ENCODE assay signal across 7 cellular contexts in the genomic region with DNA sequence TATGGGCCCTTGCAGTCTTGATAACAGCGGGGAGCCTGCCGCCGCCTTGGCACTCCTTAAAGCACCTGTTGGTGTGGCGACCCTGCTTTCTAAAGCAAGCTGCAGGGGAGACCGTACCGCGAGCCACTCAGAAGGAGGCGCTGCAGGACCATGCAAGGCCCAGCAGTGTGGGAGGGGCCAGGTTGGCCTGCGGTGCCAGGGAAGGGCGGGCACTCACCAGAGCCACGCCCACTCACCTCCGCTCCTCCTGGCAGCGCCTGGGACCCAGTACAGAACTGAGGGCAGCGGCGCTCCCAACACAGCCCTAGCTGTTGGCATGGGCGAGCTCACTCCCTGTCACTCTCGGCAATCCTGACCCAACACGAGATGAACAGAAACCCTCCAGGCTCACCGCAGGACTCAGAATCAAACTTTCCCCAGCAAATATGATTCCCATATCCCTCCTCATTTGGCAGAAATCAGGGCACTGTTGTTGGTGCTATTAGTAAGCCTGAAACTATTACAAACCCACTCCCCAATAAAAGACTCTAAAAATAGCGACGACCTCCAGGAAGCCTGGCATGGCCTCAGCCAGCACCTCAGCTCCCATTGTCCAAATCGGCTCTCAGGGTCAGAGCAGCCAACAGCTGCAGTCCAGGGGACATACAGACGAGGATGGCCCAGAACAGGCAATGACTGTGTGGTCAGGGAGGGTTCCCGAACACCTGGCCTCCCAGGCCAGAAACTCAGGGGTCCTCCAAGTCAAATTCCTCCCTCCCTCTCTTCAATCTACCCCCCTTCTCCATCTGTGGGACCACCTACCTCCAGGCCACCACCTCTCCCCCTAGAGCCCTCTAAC.
DNase-seq lines count a peak whose midpoint lies in the region; ATAC-seq and TF ChIP-seq lines count a peak whose summit lies in the region.

No MANE protein-coding gene starts in this region.

- H3K9me3 ChIP-seq in T-helper 17 cell (ENCODE audit: control insufficient read depth, low read length, poor library complexity, severe bottlenecking) (no peaks in the 10 kb centered on the region), adrenal gland (replicated peaks in 1 of 3) (no peaks in the 10 kb centered on the region)

- no peaks in the 10 kb centered on the region for H3K27me3 Mint-ChIP-seq in T-helper 17 cell

- H3K27ac Mint-ChIP-seq in T-helper 17 cell: peak overlapping the region; percentile 86

- TF ChIP-seq POLR2A in adrenal gland (IDR thresholded peaks at IDR 0.05): peak in 1 of 2 donors; percentile 39

- no peak overlapping the region for H3K4me3 ChIP-seq in adrenal gland

- peaks cover 19% of the 10 kb centered on the region for H3K4me1 Mint-ChIP-seq in T-helper 17 cell

- 37 to 61% (median 48%) methylated on average over 8 to 24 of the region's 24 CpGs for WGBS in adrenal gland, 4 donors

- intact Hi-C loops in adrenal gland (cut with DNase I): loop anchor here in 1 of 2 donors (2.0 kb wide), 1 partner anchor 106 kb away; no protein-coding TSS in a partner anchor

- peak overlapping the region in 1 of 5 donors; percentile 51 for H3K27ac ChIP-seq in adrenal gland

- peaks cover 0 to 64% of the 10 kb centered on the region in 2 donors for H3K36me3 ChIP-seq in adrenal gland (replicated peaks in 1 of 2)

- peak; percentile 72 for TF ChIP-seq CTCF in GM12874 (IDR thresholded peaks at IDR 0.05; ENCODE audit: insufficient read depth, low read depth, low read length)
- peak in 5 of 6 experiments; percentile 67 to 95 (median 86) for TF ChIP-seq CTCF in adrenal gland (IDR thresholded peaks at IDR 0.05)

- peaks cover 10 to 30% of the 10 kb centered on the region in 2 donors for H3K4me1 ChIP-seq in adrenal gland (replicated peaks in 1 of 2)

- ATAC-seq in HG03521 (IDR thresholded peaks at IDR 0.05; ENCODE audit: unreplicated experiment) (peak; percentile 45), T-helper 17 cell (peak; percentile 95), GM18858 (IDR thresholded peaks at IDR 0.05; ENCODE audit: unreplicated experiment) (no peak)

- peak; percentile 69 to 80 (median 76) for DNase-seq in T-helper 17 cell
- DNase-seq in adrenal gland: peak; percentile 89 to 96 (median 93)
- peak; percentile 94 for DNase-seq in iPS-NIHi11 (ENCODE audit: low spot score)
- DNase-seq in stimulated activated CD4-positive, alpha-beta T cell treated with anti-CD3 and anti-CD28 coated beads, Interleukin-1b, Interleukin-23, amount 100 ng/mL, for 48 hours: peak; percentile 81

- H3K4me3 Mint-ChIP-seq in T-helper 17 cell: peak overlapping the region; percentile 52

- no peaks in the 10 kb centered on the region for H3K27me3 ChIP-seq in adrenal gland

- H3K36me3 Mint-ChIP-seq in T-helper 17 cell (ENCODE audit: low read depth): peaks cover 6% of the 10 kb centered on the region
